Comparison of ENCODE assay signal across 17 cellular contexts in genomic region chr1:119617751-119618691, GRCh38. TPM values are rescaled to one million over a fixed set of nuclear protein-coding genes. Genes with fewer than 3 reads are reported as not detected.
DNase-seq lines count a peak whose midpoint lies in the region; ATAC-seq, FAIRE-seq and TF ChIP-seq lines count a peak whose summit lies in the region.
"Had no signal": no experiment of that assay in that cellular context is flagged by ENCODE, and none has a peak within 500 bp of the region (broad histone marks: within the 10 kb centered on the region; RNA-seq: fewer than 3 reads in every experiment).

No MANE protein-coding gene starts in this region.

- TF ChIP-seq EP300 in HepG2 (IDR thresholded peaks at IDR 0.05; ENCODE audit: low read depth in 2 of 2, low read length in 2 of 2) (no peak), HepG2 (CRISPR knock-in tag; IDR thresholded peaks at IDR 0.05; ENCODE audit: borderline replicate concordance) (no peak)

- H3K4me3 ChIP-seq in HepG2 (replicated peaks in 1 of 3; ENCODE audit: insufficient read depth in 1 of 3, low read depth in 2 of 3, low read length in 3 of 3), result no peak overlapping the region
- no peak overlapping the region for H3K4me3 ChIP-seq in right lobe of liver
- H3K4me3 ChIP-seq in adrenal gland, result no peak overlapping the region
- H3K4me3 ChIP-seq: MG63 had no signal

- no peaks in the 10 kb centered on the region for H3K27me3 Mint-ChIP-seq in type B pancreatic cell
- H3K27me3 Mint-ChIP-seq: progenitor cell of endocrine pancreas had no signal

- H3K36me3 Mint-ChIP-seq in type B pancreatic cell, result peaks cover 27% of the 10 kb centered on the region

- DNase-seq in HepG2 (ENCODE audit: low spot score), result peak; percentile 25
- DNase-seq in right lobe of liver, result no peak
- DNase-seq in adrenal gland, result peak; percentile 48 to 83 (median 75)
- DNase-seq in islet precursor cell, result peak; percentile 72
- no peak for DNase-seq in type B pancreatic cell (ENCODE audit: extremely low spot score, unreplicated experiment)
- no peak for DNase-seq in HK-2 (ENCODE audit: unreplicated experiment)
- DNase-seq in NCI-H2196 (lab: John Stamatoyannopoulos, UW; ENCODE audit: unreplicated experiment), result no peak
- DNase-seq in stimulated activated CD4-positive, alpha-beta T cell treated with anti-CD3 and anti-CD28 coated beads, Interleukin-2, amount 100 ng/mL, for 48 hours, result no peak
- DNase-seq: activated CD4-positive, alpha-beta T cell treated with anti-CD3 and anti-CD28 coated beads, Interleukin-2, amount 50 U/mL, for 48 hours; activated T-cell treated with anti-CD3 and anti-CD28 coated beads, Interleukin-2, amount 50 U/mL, for 72 hours; amniotic stem cell; hypothalamus; left cardiac atrium; MG63 had no signal

- no peak overlapping the region for H3K4me3 Mint-ChIP-seq in type B pancreatic cell
- H3K4me3 Mint-ChIP-seq: activated T-cell treated with anti-CD3 and anti-CD28 coated beads, Interleukin-2, amount 50 U/mL, for 72 hours had no signal

- no peak overlapping the region for H2AFZ ChIP-seq in HepG2 (ENCODE audit: low read length)

- peaks cover 8% of the 10 kb centered on the region for H3K4me1 Mint-ChIP-seq in type B pancreatic cell (ENCODE audit: unreplicated experiment)

- TF ChIP-seq CTCF in HepG2 (CRISPR knock-in tag; IDR thresholded peaks at IDR 0.05), result no peak
- no peak for TF ChIP-seq CTCF in right lobe of liver (IDR thresholded peaks at IDR 0.05)
- no peak for TF ChIP-seq CTCF in adrenal gland (IDR thresholded peaks at IDR 0.05)
- TF ChIP-seq CTCF in type B pancreatic cell (conservative IDR thresholded peaks at IDR 0.05), result no peak

- no peak for TF ChIP-seq POLR2A in HepG2 (IDR thresholded peaks at IDR 0.05; ENCODE audit: insufficient read depth in 1 of 2, low read depth in 2 of 2, low read length in 2 of 2)
- TF ChIP-seq POLR2A in right lobe of liver (IDR thresholded peaks at IDR 0.05), result no peak
- no peak for TF ChIP-seq POLR2A in adrenal gland (IDR thresholded peaks at IDR 0.05)

- WGBS in HepG2 (ENCODE audit: low lambda C conversion rate), result 86% methylated on average over 4 of the region's 5 CpGs
- 63% methylated on average over 5 of the region's 5 CpGs for WGBS in right lobe of liver (ENCODE audit: insufficient coverage, low coverage, low lambda C conversion rate, missing lambda C conversion rate)
- 55 to 81% (median 74%) methylated on average over 5 of the region's 5 CpGs for WGBS in adrenal gland, 4 donors

- BruUV-seq in HepG2 (replicated peaks; lab: Mats Ljungman, UMichigan), result no TSS peak

- H3K36me3 ChIP-seq in HepG2 (replicated peaks in 1 of 2; ENCODE audit: control insufficient read depth in 1 of 2, insufficient read depth in 2 of 2, low read length in 2 of 2) (peaks cover 0 to 2% of the 10 kb centered on the region in 2 experiments; a peak in 2 of 5 replicates), right lobe of liver (peaks cover 0 to 4% (median 0%) of the 10 kb centered on the region in 4 donors), adrenal gland (replicated peaks in 1 of 2) (peaks cover 0 to 6% of the 10 kb centered on the region in 2 donors)
- H3K36me3 ChIP-seq: MG63 had no signal

- H3K27me3 ChIP-seq in HepG2 (ENCODE audit: control insufficient read depth in 1 of 2, insufficient read depth in 2 of 2, low read length in 2 of 2) (no peaks in the 10 kb centered on the region), right lobe of liver (no peaks in the 10 kb centered on the region), adrenal gland (no peaks in the 10 kb centered on the region)
- H3K27me3 ChIP-seq: MG63 had no signal

- in situ Hi-C loops in HepG2 (cut with HindIII; ENCODE audit: extremely low pct_ligation_motif_present, low pct_unique_long_range_greater_than_20kb), result no loop called here

- no peak overlapping the region for H3K9ac ChIP-seq in HepG2 (ENCODE audit: insufficient read depth, low read depth, low read length)

- CTCF ChIA-PET in HepG2 (lab: Yijun Ruan, JAX; ENCODE audit: low intra/inter-chr PET ratio, low total read pairs), result interaction anchor here (0.7 kb wide), 1 partner anchor 58 kb away, joined by 4 read pairs; no protein-coding TSS in a partner anchor

- no peak overlapping the region for H3K27ac ChIP-seq in HepG2 (ENCODE audit: extremely low read length, insufficient read depth, low read length)
- no peak overlapping the region for H3K27ac ChIP-seq in right lobe of liver
- H3K27ac ChIP-seq in adrenal gland, result peak overlapping the region in 1 of 5 donors; percentile 67

- H4K20me1 ChIP-seq in HepG2 (ENCODE audit: insufficient read depth, low read length), result no peaks in the 10 kb centered on the region

- TF ChIP-seq RAD21 in HepG2 (CRISPR knock-in tag; IDR thresholded peaks at IDR 0.05), result no peak

- H3K27ac Mint-ChIP-seq in type B pancreatic cell, result peak overlapping the region; percentile 7
- H3K27ac Mint-ChIP-seq: activated T-cell treated with anti-CD3 and anti-CD28 coated beads, Interleukin-2, amount 50 U/mL, for 72 hours; progenitor cell of endocrine pancreas had no signal

- intact Hi-C loops in HepG2 (cut with micrococcal nuclease; ENCODE audit: unreplicated experiment) (no loop called here), right lobe of liver (cut with DNase I) (loop anchor here in 1 of 2 donors (5.0 kb wide), 1 partner anchor 44 kb away; no protein-coding TSS in a partner anchor), adrenal gland (cut with DNase I) (loop anchor here (5.0 kb wide), 1 partner anchor 44 kb away; no protein-coding TSS in a partner anchor)

- POLR2A ChIA-PET in HepG2 (lab: Yijun Ruan, JAX), result interaction anchor here (1.1 kb wide), 1 partner anchor 94 kb away, joined by 4 read pairs; the partner anchor contains the start of gene PHGDH

- H3K4me1 ChIP-seq in HepG2 (ENCODE audit: insufficient read depth, low read length) (peaks cover 17% of the 10 kb centered on the region), right lobe of liver (no peaks in the 10 kb centered on the region), adrenal gland (replicated peaks in 1 of 2) (peaks cover 0 to 6% of the 10 kb centered on the region in 2 donors)

- ATAC-seq in HepG2 (peak; percentile 16; the same call in 2 of the 3 replicates), right lobe of liver (no peak)

- FAIRE-seq in HepG2 (lab: Jason Lieb, UNC), result no peak
- FAIRE-seq: colon, H1 had no signal

- no peaks in the 10 kb centered on the region for H3K79me2 ChIP-seq in HepG2 (ENCODE audit: insufficient read depth, low read length)

- H3K4me2 ChIP-seq in HepG2 (ENCODE audit: low read depth, low read length), result no peak overlapping the region

- H3K9me3 ChIP-seq in HepG2 (ENCODE audit: low read length) (no peaks in the 10 kb centered on the region), right lobe of liver (no peaks in the 10 kb centered on the region), adrenal gland (replicated peaks in 1 of 3) (no peaks in the 10 kb centered on the region)
- H3K9me3 ChIP-seq: MG63 had no signal

- no peaks in the 10 kb centered on the region for H3K9me3 Mint-ChIP-seq in type B pancreatic cell
- H3K9me3 Mint-ChIP-seq: activated T-cell treated with anti-CD3 and anti-CD28 coated beads, Interleukin-2, amount 50 U/mL, for 72 hours had no signal

TF ChIP-seq in HepG2, 621 proteins besides CTCF, POLR2A, EP300 and RAD21 (continues in another document):
- no peak for TF ChIP-seq LRRFIP1 (CRISPR knock-in tag; conservative IDR thresholded peaks at IDR 0.05)

RNA-seq across cellular contexts. Expression of gene ZNF697, which starts 30.0 kb away (rescaled TPM):
- 7.1 and 7.3 TPM in 2 replicates for total RNA-seq in HepG2 (2016; rRNA removed; fragmentation: Illumina TruSeq; extraction: Trizol)
- total RNA-seq in HepG2 (2016; cell fraction: cytosol; rRNA removed; fragmentation: Illumina TruSeq; extraction: Trizol; ENCODE audit: low read depth), result 0.62 and 0.71 TPM in 2 replicates
- total RNA-seq in HepG2 (2016; cell fraction: insoluble cytoplasmic fraction; rRNA removed; fragmentation: Illumina TruSeq; extraction: Trizol), result 6.7 and 7.7 TPM in 2 replicates
- total RNA-seq in HepG2 (2016; cell fraction: membrane; rRNA removed; fragmentation: Illumina TruSeq; extraction: Trizol), result 2.9 and 3.1 TPM in 2 replicates
- total RNA-seq in HepG2 (2016; cell fraction: nucleus; rRNA removed; fragmentation: Illumina TruSeq; extraction: Trizol), result 6.0 and 6.7 TPM in 2 replicates
- 2.3 and 2.5 TPM in 2 replicates for polyA plus RNA-seq in HepG2 (2011; rRNA removed)
- 1.6 and 1.9 TPM in 2 replicates for polyA plus RNA-seq in HepG2 (2011; cell fraction: cytosol; rRNA removed)
- 4.2 and 4.6 TPM in 2 replicates for polyA plus RNA-seq in HepG2 (2011; cell fraction: nucleus; rRNA removed)
- 3.8 and 4.2 TPM in 2 replicates for polyA plus RNA-seq in HepG2 (2012)
- 0.28 and 0.36 TPM in 2 replicates for polyA plus RNA-seq in HepG2 (2016; cell fraction: cytosol; fragmentation: Illumina TruSeq; extraction: Trizol; ENCODE audit: low read depth)
- 6.6 and 6.9 TPM in 2 replicates for polyA plus RNA-seq in HepG2 (2016; cell fraction: insoluble cytoplasmic fraction; fragmentation: Illumina TruSeq; extraction: Trizol; ENCODE audit: low read depth)
- 1.2 and 1.4 TPM in 2 replicates for polyA plus RNA-seq in HepG2 (2016; cell fraction: membrane; fragmentation: Illumina TruSeq; extraction: Trizol; ENCODE audit: low read depth)
- polyA plus RNA-seq in HepG2 (2016; cell fraction: nucleus; fragmentation: Illumina TruSeq; extraction: Trizol; ENCODE audit: insufficient read depth, low read depth), result 8.0 and 9.2 TPM in 2 replicates
- polyA minus RNA-seq in HepG2 (2011; rRNA and poly(A)+ RNA removed; ENCODE audit: low replicate concordance), result 2.2 and 6.9 TPM in 2 replicates
- 5.0 and 5.1 TPM in 2 replicates for polyA minus RNA-seq in HepG2 (2011; cell fraction: cytosol; rRNA and poly(A)+ RNA removed)
- polyA minus RNA-seq in HepG2 (2011; cell fraction: nucleus; rRNA and poly(A)+ RNA removed), result 13.9 and 14.8 TPM in 2 replicates
- total RNA-seq in right lobe of liver, result 1 to 10 TPM; 2.6 to 6.9 (median 3.4) TPM
- 10 to 100 TPM in 1 of 8 donors, 1 to 10 TPM in 7; 2.8 to 14.5 (median 6.3) TPM for total RNA-seq in adrenal gland
- 1 to 10 TPM; 1.7 to 5.7 (median 1.9) TPM for polyA plus RNA-seq in adrenal gland
- 9.9 and 11.8 TPM in 2 replicates for total RNA-seq in type B pancreatic cell (ENCODE audit: low replicate concordance)

Comparison
In these comparisons a context has a peak if more than half of its experiments do, and no peak if none do; other contexts are left out.
1. DNase-seq: peak in HepG2 (single experiment), adrenal gland (7 of 7) and islet precursor cell (single experiment); none in right lobe of liver (0 of 3), type B pancreatic cell (single experiment), HK-2 (single experiment), NCI-H2196 (single experiment) and stimulated activated CD4-positive, alpha-beta T cell treated with anti-CD3 and anti-CD28 coated beads, Interleukin-2, amount 100 ng/mL, for 48 hours (0 of 2).